ENCODE assay signal across 2 cellular contexts in genomic region chr17:51133365-51133764, GRCh38.
TF ChIP-seq lines count a peak whose summit lies in the region.

No MANE protein-coding gene starts in this region.

TF ChIP-seq in IMR-90, 13 proteins besides CTCF, POLR2A, EP300 and RAD21:
- TF ChIP-seq CHD1 (IDR thresholded peaks at IDR 0.05; ENCODE audit: low read depth, low read length) (no peak), FOS (IDR thresholded peaks at IDR 0.05; ENCODE audit: low read depth, low read length) (no peak), RCOR1 (IDR thresholded peaks at IDR 0.05; ENCODE audit: insufficient replicate concordance, low read length) (no peak), SMC3 (IDR thresholded peaks at IDR 0.05; ENCODE audit: low read depth, low read length) (no peak), MAFK (IDR thresholded peaks at IDR 0.05; ENCODE audit: low read depth, low read length) (no peak), RFX5 (IDR thresholded peaks at IDR 0.05; ENCODE audit: low read depth, low read length) (no peak), MXI1 (IDR thresholded peaks at IDR 0.05; ENCODE audit: borderline replicate concordance, low read depth, low read length) (no peak), BHLHE40 (IDR thresholded peaks at IDR 0.05; ENCODE audit: low read depth, low read length) (no peak), USF2 (IDR thresholded peaks at IDR 0.05; ENCODE audit: low read depth, low read length) (no peak), MAZ (IDR thresholded peaks at IDR 0.05; ENCODE audit: borderline replicate concordance, low read depth, low read length) (no peak), CEBPB (IDR thresholded peaks at IDR 0.05; ENCODE audit: low read depth, low read length) (no peak), ELK1 (IDR thresholded peaks at IDR 0.05; ENCODE audit: borderline replicate concordance, low read depth, low read length) (no peak), NFE2L2 (IDR thresholded peaks at IDR 0.05; ENCODE audit: low read depth, low read length) (no peak)

TF ChIP-seq in endothelial cell of umbilical vein, 7 proteins besides CTCF, POLR2A, EP300 and RAD21:
- TF ChIP-seq MAX (IDR thresholded peaks at IDR 0.05; ENCODE audit: insufficient read depth, insufficient read length) = no peak
- TF ChIP-seq MYC (IDR thresholded peaks at IDR 0.05; ENCODE audit: low read depth, low read length) = no peak
- no peak for TF ChIP-seq GATA2 (IDR thresholded peaks at IDR 0.05; ENCODE audit: insufficient read depth, insufficient read length, low read depth, low read length)
- no peak for TF ChIP-seq POLR2AphosphoS5 (IDR thresholded peaks at IDR 0.05; ENCODE audit: insufficient read depth, low read depth, low read length)
- no peak for TF ChIP-seq JUN (IDR thresholded peaks at IDR 0.05; ENCODE audit: borderline replicate concordance, insufficient read depth, insufficient read length, low read depth)
- no peak for TF ChIP-seq EZH2 (IDR thresholded peaks at IDR 0.05; ENCODE audit: borderline replicate concordance, low read depth, low read length, severe bottlenecking)
- TF ChIP-seq FOS (IDR thresholded peaks at IDR 0.05; ENCODE audit: borderline replicate concordance, insufficient read depth, low read length) = no peak
